28 cellular contexts compared by ENCODE assay signal in the genomic region with DNA sequence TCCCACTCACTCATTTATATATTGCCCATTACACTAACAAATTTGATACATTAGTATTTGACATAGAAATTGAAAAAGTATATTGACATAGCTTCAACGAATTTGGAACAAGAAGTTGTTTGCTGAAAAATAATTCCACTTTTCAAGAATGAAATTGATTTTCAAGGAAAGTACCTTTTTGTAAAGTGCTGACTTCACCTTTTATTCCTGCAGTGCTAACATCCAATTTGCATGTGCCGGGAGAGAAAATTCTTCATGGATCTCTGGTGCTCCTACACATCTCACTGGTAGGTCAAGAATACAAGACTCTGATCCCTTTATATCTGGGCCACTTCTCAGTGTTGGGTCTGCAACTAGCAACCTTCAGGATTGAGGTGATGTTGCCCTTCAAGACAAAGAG.
"Had no signal": no experiment of that assay in that cellular context is flagged by ENCODE, and none has a peak within 500 bp of the region (broad histone marks: within the 10 kb centered on the region; RNA-seq: fewer than 3 reads in every experiment).

No MANE protein-coding gene starts in this region.

- H3K36me3 ChIP-seq: gastrocnemius medialis, left ventricle myocardium inferior, lower lobe of right lung, prostate gland, sigmoid colon, stomach, thyroid gland, vagina had no signal

- H3K4me1 Mint-ChIP-seq: neural crest cell; stimulated activated effector memory CD8-positive, alpha-beta T cell treated with anti-CD3 and anti-CD28 coated beads, Interleukin-12 subunit alpha, Interleukin-12 subunit beta, amount 100 ng/mL, for 72 hours had no signal

- H3K27me3 ChIP-seq: gastrocnemius medialis, heart right ventricle, right atrium auricular region, sigmoid colon, stomach, thyroid gland, vagina had no signal

- H3K27ac ChIP-seq: dorsolateral prefrontal cortex, epithelial cell of prostate, heart right ventricle, left ventricle myocardium inferior, lower lobe of right lung, prostate gland, right atrium auricular region, sigmoid colon, stomach, thyroid gland, vagina had no signal

- ATAC-seq: esophagus mucosa; gastrocnemius medialis; left colon; lower lobe of right lung; natural killer cell; stimulated activated effector memory CD8-positive, alpha-beta T cell treated with anti-CD3 and anti-CD28 coated beads, Interleukin-12 subunit alpha, Interleukin-12 subunit beta, amount 100 ng/mL, for 72 hours had no signal

- H3K27ac Mint-ChIP-seq: endodermal cell; natural killer cell; stimulated activated effector memory CD8-positive, alpha-beta T cell treated with anti-CD3 and anti-CD28 coated beads, Interleukin-12 subunit alpha, Interleukin-12 subunit beta, amount 100 ng/mL, for 72 hours had no signal

- H3K4me1 ChIP-seq: lower lobe of right lung, prostate gland, sigmoid colon, thyroid gland, vagina had no signal

- H3K9me3 Mint-ChIP-seq: endodermal cell; natural killer cell; neural crest cell; stimulated activated effector memory CD8-positive, alpha-beta T cell treated with anti-CD3 and anti-CD28 coated beads, Interleukin-12 subunit alpha, Interleukin-12 subunit beta, amount 100 ng/mL, for 72 hours had no signal

- FAIRE-seq: colon, islet of Langerhans had no signal

- H3K9me3 ChIP-seq: gastrocnemius medialis, heart right ventricle, left ventricle myocardium inferior, lower lobe of right lung, prostate gland, right atrium auricular region, sigmoid colon, stomach, thyroid gland, vagina had no signal

- DNase-seq: dorsolateral prefrontal cortex; effector CD4-positive, alpha-beta T cell; endodermal cell; foreskin fibroblast; gastrocnemius medialis; heart right ventricle; hippocampal formation; kidney glomerular epithelial cell; left colon; left ventricle myocardium inferior; lower lobe of right lung; natural killer cell; sigmoid colon; stimulated activated CD4-positive, alpha-beta T cell treated with anti-CD3 and anti-CD28 coated beads, Interleukin-2, amount 100 ng/mL, for 24 hours; stimulated activated CD4-positive, alpha-beta T cell treated with anti-CD3 and anti-CD28 coated beads, Interleukin-4, amount 100 ng/mL, for 24 hours; stimulated activated naive CD4-positive, alpha-beta T cell treated with Interleukin-2 at 50 U/mL for 16 hours; stomach; thyroid gland; trophoblast cell had no signal

- H3K4me3 Mint-ChIP-seq: endodermal cell; natural killer cell; neural crest cell; stimulated activated effector memory CD8-positive, alpha-beta T cell treated with anti-CD3 and anti-CD28 coated beads, Interleukin-12 subunit alpha, Interleukin-12 subunit beta, amount 100 ng/mL, for 72 hours had no signal

- H3K4me3 ChIP-seq: dorsolateral prefrontal cortex, gastrocnemius medialis, heart right ventricle, left ventricle myocardium inferior, lower lobe of right lung, prostate gland, right atrium auricular region, sigmoid colon, stomach, thyroid gland, vagina had no signal

- H3K36me3 Mint-ChIP-seq: natural killer cell; stimulated activated effector memory CD8-positive, alpha-beta T cell treated with anti-CD3 and anti-CD28 coated beads, Interleukin-12 subunit alpha, Interleukin-12 subunit beta, amount 100 ng/mL, for 72 hours had no signal
